25 cellular contexts compared by ENCODE assay signal in genomic region chr4:41819621-41820020, GRCh38.
"Had no signal": no experiment of that assay in that cellular context is flagged by ENCODE, and none has a peak within 500 bp of the region (broad histone marks: within the 10 kb centered on the region; RNA-seq: fewer than 3 reads in every experiment).

No MANE protein-coding gene starts in this region.

- H3K4me3 ChIP-seq: left lung, lung, mucosa of descending colon, pancreas, prostate gland, spleen, tibial nerve, upper lobe of left lung, vagina had no signal

- H3K4me1 Mint-ChIP-seq: naive thymus-derived CD4-positive, alpha-beta T cell; stimulated activated effector memory CD8-positive, alpha-beta T cell treated with anti-CD3 and anti-CD28 coated beads, Interleukin-12 subunit alpha, Interleukin-12 subunit beta, amount 100 ng/mL, for 72 hours had no signal

- H3K36me3 Mint-ChIP-seq: memory B cell; naive thymus-derived CD4-positive, alpha-beta T cell; natural killer cell treated with Interleukin-12 subunit alpha and Interleukin-12 subunit beta and Interleukin-15 and Interleukin-18, amount 100 ng/mL, for 72 hours; stimulated activated effector memory CD8-positive, alpha-beta T cell treated with anti-CD3 and anti-CD28 coated beads, Interleukin-12 subunit alpha, Interleukin-12 subunit beta, amount 100 ng/mL, for 72 hours had no signal

- H3K9me3 ChIP-seq: left lung, mucosa of descending colon, pancreas, prostate gland, spleen, tibial nerve, upper lobe of left lung, vagina had no signal

- H3K27ac ChIP-seq: left lung, pancreas, prostate gland, spleen, tibial nerve, upper lobe of left lung, vagina had no signal

- H3K4me1 ChIP-seq: left lung, pancreas, prostate gland, spleen, tibial nerve, upper lobe of left lung, vagina had no signal

- H3K9me3 Mint-ChIP-seq: natural killer cell treated with Interleukin-12 subunit alpha and Interleukin-12 subunit beta and Interleukin-15 and Interleukin-18, amount 100 ng/mL, for 72 hours; stimulated activated effector memory CD8-positive, alpha-beta T cell treated with anti-CD3 and anti-CD28 coated beads, Interleukin-12 subunit alpha, Interleukin-12 subunit beta, amount 100 ng/mL, for 72 hours; stimulated activated naive CD8-positive, alpha-beta T cell treated with anti-CD3 and anti-CD28 coated beads, Interleukin-15, Interleukin-2, amounts not matched to agents 100 ng/mL and 50 ng/mL, for 24 hours had no signal

- H3K27ac Mint-ChIP-seq: memory B cell; naive thymus-derived CD4-positive, alpha-beta T cell; natural killer cell treated with Interleukin-12 subunit alpha and Interleukin-12 subunit beta and Interleukin-15 and Interleukin-18, amount 100 ng/mL, for 72 hours; stimulated activated effector memory CD8-positive, alpha-beta T cell treated with anti-CD3 and anti-CD28 coated beads, Interleukin-12 subunit alpha, Interleukin-12 subunit beta, amount 100 ng/mL, for 72 hours; stimulated activated naive CD8-positive, alpha-beta T cell treated with anti-CD3 and anti-CD28 coated beads, Interleukin-15, Interleukin-2, amounts not matched to agents 100 ng/mL and 50 ng/mL, for 24 hours had no signal

- H3K36me3 ChIP-seq: left lung, pancreas, prostate gland, spleen, tibial nerve, upper lobe of left lung, vagina had no signal

- H3K27me3 ChIP-seq: pancreas, tibial nerve, upper lobe of left lung, vagina had no signal

- H3K4me3 Mint-ChIP-seq: memory B cell; naive thymus-derived CD4-positive, alpha-beta T cell; natural killer cell treated with Interleukin-12 subunit alpha and Interleukin-12 subunit beta and Interleukin-15 and Interleukin-18, amount 100 ng/mL, for 72 hours; stimulated activated effector memory CD8-positive, alpha-beta T cell treated with anti-CD3 and anti-CD28 coated beads, Interleukin-12 subunit alpha, Interleukin-12 subunit beta, amount 100 ng/mL, for 72 hours; stimulated activated naive CD8-positive, alpha-beta T cell treated with anti-CD3 and anti-CD28 coated beads, Interleukin-15, Interleukin-2, amounts not matched to agents 100 ng/mL and 50 ng/mL, for 24 hours had no signal

- DNase-seq: hippocampal formation; kidney glomerular epithelial cell; left colon; left lung; midbrain; mucosa of descending colon; naive thymus-derived CD4-positive, alpha-beta T cell; pancreas; posterior cingulate gyrus; retina; right cardiac atrium; small intestine; spleen; stimulated activated CD4-positive, alpha-beta T cell treated with anti-CD3 and anti-CD28 coated beads, Interleukin-4, amount 100 ng/mL, for 24 hours; stimulated activated naive CD4-positive, alpha-beta T cell; substantia nigra; upper lobe of left lung had no signal
